Comparison of ENCODE assay signal across 36 cellular contexts in the genomic region with DNA sequence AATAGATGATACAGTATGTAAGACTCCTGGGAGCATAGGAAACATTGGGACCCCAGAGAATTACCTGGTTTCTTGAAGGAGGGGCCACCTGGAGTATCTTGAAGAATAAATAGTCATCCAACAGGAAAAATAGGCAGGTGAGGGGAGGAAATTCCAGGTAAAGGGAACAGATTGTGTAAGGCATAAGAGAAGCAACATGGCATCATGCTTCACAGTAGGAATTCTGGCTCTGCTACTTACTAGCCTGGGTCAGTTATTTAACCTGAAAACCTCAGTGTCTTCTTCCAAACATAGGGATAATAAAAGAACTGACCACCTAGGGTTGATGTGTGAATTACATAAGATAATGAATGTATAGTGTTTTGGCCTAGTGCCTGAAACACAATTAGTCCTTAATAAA.
"Had no signal": no experiment of that assay in that cellular context is flagged by ENCODE, and none has a peak within 500 bp of the region (broad histone marks: within the 10 kb centered on the region; RNA-seq: fewer than 3 reads in every experiment).

No MANE protein-coding gene starts in this region.

- H3K27me3 Mint-ChIP-seq: activated naive CD4-positive, alpha-beta T cell treated with anti-CD3 and anti-CD28 coated beads, Interleukin-2, amount 10 ng/mL, durations not matched to agents 7 days and 5 days; activated naive CD8-positive, alpha-beta T cell; activated naive CD8-positive, alpha-beta T cell treated with anti-CD3 and anti-CD28 coated beads, Interleukin-2, amount 10 ng/mL, durations not matched to agents 7 days and 5 days; activated naive CD8-positive, alpha-beta T cell treated with anti-CD3 and anti-CD28 coated beads, Interleukin-2, amount 50 U/mL, for 24 hours; activated T-cell treated with anti-CD3 and anti-CD28 coated beads, Interleukin-2, amount 50 U/mL, for 24 hours; central memory CD8-positive, alpha-beta T cell had no signal

- H3K4me3 Mint-ChIP-seq: activated naive CD4-positive, alpha-beta T cell treated with anti-CD3 and anti-CD28 coated beads for 36 hours; activated naive CD4-positive, alpha-beta T cell treated with anti-CD3 and anti-CD28 coated beads, Interleukin-2, amount 10 ng/mL, durations not matched to agents 7 days and 5 days; activated naive CD4-positive, alpha-beta T cell treated with anti-CD3 and anti-CD28 coated beads, Interleukin-2, amount 50 U/mL, for 24 hours; activated naive CD8-positive, alpha-beta T cell; activated naive CD8-positive, alpha-beta T cell treated with anti-CD3 and anti-CD28 coated beads for 36 hours; activated naive CD8-positive, alpha-beta T cell treated with anti-CD3 and anti-CD28 coated beads, Interleukin-2, amount 10 ng/mL, durations not matched to agents 7 days and 5 days; activated naive CD8-positive, alpha-beta T cell treated with anti-CD3 and anti-CD28 coated beads, Interleukin-2, amount 50 U/mL, for 24 hours; activated T-cell treated with anti-CD3 and anti-CD28 coated beads, Interleukin-2, amount 50 U/mL, for 24 hours; activated T-cell treated with anti-CD3 and anti-CD28 coated beads, Interleukin-2, amount 50 U/mL, for 4 hours; activated T-cell treated with anti-CD3 and anti-CD28 coated beads, Interleukin-2, amount 50 U/mL, for 72 hours; activated T-helper 1 cell treated with anti-CD3 and anti-CD28 coated beads, Interleukin-12 subunit alpha, Interleukin-12 subunit beta, Interleukin-2, Interleukin-4 antibody, amounts not matched to agents 30 ng/mL and 10 ng/mL and 1 ng/mL, durations not matched to agents 14 hours and 24 hours and 36 hours; brain; central memory CD8-positive, alpha-beta T cell had no signal

- H3K4me3 ChIP-seq: adrenal gland, ascending aorta, body of pancreas, breast epithelium, cardiac muscle cell had no signal

- H3K9me3 ChIP-seq: adrenal gland, ascending aorta, body of pancreas, breast epithelium had no signal

- H3K9me3 Mint-ChIP-seq: activated naive CD4-positive, alpha-beta T cell treated with anti-CD3 and anti-CD28 coated beads for 36 hours; activated naive CD4-positive, alpha-beta T cell treated with anti-CD3 and anti-CD28 coated beads, Interleukin-2, amount 10 ng/mL, durations not matched to agents 7 days and 5 days; activated naive CD4-positive, alpha-beta T cell treated with anti-CD3 and anti-CD28 coated beads, Interleukin-2, amount 50 U/mL, for 24 hours; activated naive CD4-positive, alpha-beta T cell treated with anti-CD3 and anti-CD28 coated beads, Interleukin-2, amount 50 U/mL, for 72 hours; activated naive CD8-positive, alpha-beta T cell treated with anti-CD3 and anti-CD28 coated beads for 36 hours; activated naive CD8-positive, alpha-beta T cell treated with anti-CD3 and anti-CD28 coated beads, Interleukin-2, amount 10 ng/mL, durations not matched to agents 7 days and 5 days; activated naive CD8-positive, alpha-beta T cell treated with anti-CD3 and anti-CD28 coated beads, Interleukin-2, amount 50 U/mL, for 24 hours; activated T-cell treated with anti-CD3 and anti-CD28 coated beads, Interleukin-2, amount 50 U/mL, for 24 hours; activated T-cell treated with anti-CD3 and anti-CD28 coated beads, Interleukin-2, amount 50 U/mL, for 4 hours; activated T-cell treated with anti-CD3 and anti-CD28 coated beads, Interleukin-2, amount 50 U/mL, for 72 hours; activated T-helper 1 cell treated with anti-CD3 and anti-CD28 coated beads, Interleukin-12 subunit alpha, Interleukin-12 subunit beta, Interleukin-2, Interleukin-4 antibody, amounts not matched to agents 30 ng/mL and 10 ng/mL and 1 ng/mL, durations not matched to agents 14 hours and 24 hours and 36 hours; activated T-helper 2 cell treated with anti-CD3 and anti-CD28 coated beads, Interferon-gamma antibody, Interleukin-2, Interleukin-4, amounts not matched to agents 10 μg/mL and 5 μg/mL and 100 μg/mL, durations not matched to agents 14 hours and 24 hours and 36 hours; brain; central memory CD8-positive, alpha-beta T cell had no signal

- H3K27ac ChIP-seq: adrenal gland, ascending aorta, body of pancreas, brain microvascular endothelial cell, breast epithelium, cardiac muscle cell had no signal

- H3K36me3 ChIP-seq: adrenal gland, ascending aorta, brain microvascular endothelial cell, breast epithelium, cardiac muscle cell had no signal

- H3K36me3 Mint-ChIP-seq: activated naive CD4-positive, alpha-beta T cell treated with anti-CD3 and anti-CD28 coated beads, Interleukin-2, amount 10 ng/mL, durations not matched to agents 7 days and 5 days; activated naive CD4-positive, alpha-beta T cell treated with anti-CD3 and anti-CD28 coated beads, Interleukin-2, amount 50 U/mL, for 24 hours; activated naive CD4-positive, alpha-beta T cell treated with anti-CD3 and anti-CD28 coated beads, Interleukin-2, amount 50 U/mL, for 72 hours; activated naive CD8-positive, alpha-beta T cell; activated naive CD8-positive, alpha-beta T cell treated with anti-CD3 and anti-CD28 coated beads for 36 hours; activated naive CD8-positive, alpha-beta T cell treated with anti-CD3 and anti-CD28 coated beads, Interleukin-2, amount 10 ng/mL, durations not matched to agents 7 days and 5 days; brain had no signal

- H3K4me1 Mint-ChIP-seq: activated naive CD4-positive, alpha-beta T cell treated with anti-CD3 and anti-CD28 coated beads, Interleukin-2, amount 10 ng/mL, durations not matched to agents 7 days and 5 days; activated naive CD4-positive, alpha-beta T cell treated with anti-CD3 and anti-CD28 coated beads, Interleukin-2, amount 50 U/mL, for 24 hours; activated naive CD8-positive, alpha-beta T cell treated with anti-CD3 and anti-CD28 coated beads for 36 hours; activated naive CD8-positive, alpha-beta T cell treated with anti-CD3 and anti-CD28 coated beads, Interleukin-2, amount 10 ng/mL, durations not matched to agents 7 days and 5 days; activated naive CD8-positive, alpha-beta T cell treated with anti-CD3 and anti-CD28 coated beads, Interleukin-2, amount 50 U/mL, for 24 hours; central memory CD8-positive, alpha-beta T cell had no signal

- H3K4me1 ChIP-seq: adrenal gland, ascending aorta, body of pancreas, breast epithelium had no signal

- ATAC-seq: activated naive CD4-positive, alpha-beta T cell treated with anti-CD3 and anti-CD28 coated beads, Interleukin-2, amount 50 U/mL, for 72 hours; activated naive CD8-positive, alpha-beta T cell treated with anti-CD3 and anti-CD28 coated beads, Interleukin-2, amount 50 U/mL, for 24 hours; activated T-cell treated with anti-CD3 and anti-CD28 coated beads, Interleukin-2, amount 50 U/mL, for 4 hours; activated T-cell treated with anti-CD3 and anti-CD28 coated beads, Interleukin-2, amount 50 U/mL, for 72 hours; body of pancreas had no signal

- H3K27ac Mint-ChIP-seq: activated naive CD4-positive, alpha-beta T cell treated with anti-CD3 and anti-CD28 coated beads for 36 hours; activated naive CD4-positive, alpha-beta T cell treated with anti-CD3 and anti-CD28 coated beads, Interleukin-2, amount 10 ng/mL, durations not matched to agents 7 days and 5 days; activated naive CD4-positive, alpha-beta T cell treated with anti-CD3 and anti-CD28 coated beads, Interleukin-2, amount 50 U/mL, for 24 hours; activated naive CD4-positive, alpha-beta T cell treated with anti-CD3 and anti-CD28 coated beads, Interleukin-2, amount 50 U/mL, for 72 hours; activated naive CD8-positive, alpha-beta T cell; activated naive CD8-positive, alpha-beta T cell treated with anti-CD3 and anti-CD28 coated beads for 36 hours; activated naive CD8-positive, alpha-beta T cell treated with anti-CD3 and anti-CD28 coated beads, Interleukin-2, amount 10 ng/mL, durations not matched to agents 7 days and 5 days; activated naive CD8-positive, alpha-beta T cell treated with anti-CD3 and anti-CD28 coated beads, Interleukin-2, amount 50 U/mL, for 24 hours; activated T-cell treated with anti-CD3 and anti-CD28 coated beads, Interleukin-2, amount 50 U/mL, for 24 hours; activated T-cell treated with anti-CD3 and anti-CD28 coated beads, Interleukin-2, amount 50 U/mL, for 72 hours; activated T-helper 1 cell treated with anti-CD3 and anti-CD28 coated beads, Interleukin-12 subunit alpha, Interleukin-12 subunit beta, Interleukin-2, Interleukin-4 antibody, amounts not matched to agents 30 ng/mL and 10 ng/mL and 1 ng/mL, durations not matched to agents 14 hours and 24 hours and 36 hours; activated T-helper 2 cell treated with anti-CD3 and anti-CD28 coated beads, Interferon-gamma antibody, Interleukin-2, Interleukin-4, amounts not matched to agents 10 μg/mL and 5 μg/mL and 100 μg/mL, durations not matched to agents 14 hours and 24 hours and 36 hours; brain had no signal

- DNase-seq: activated effector memory CD4-positive, alpha-beta T cell treated with anti-CD3 and anti-CD28 coated beads, Interleukin-2, amount 50 U/mL, for 16 hours; activated effector memory CD4-positive, alpha-beta T cell treated with Interleukin-2 at 50 U/mL for 16 hours; activated gamma-delta T cell; activated gamma-delta T cell treated with Interleukin-2 at 50 U/mL for 16 hours; activated naive CD4-positive, alpha-beta T cell; activated naive CD4-positive, alpha-beta T cell treated with anti-CD3 and anti-CD28 coated beads for 36 hours; activated naive CD4-positive, alpha-beta T cell treated with anti-CD3 and anti-CD28 coated beads, Interleukin-2, amount 10 ng/mL, durations not matched to agents 7 days and 5 days; activated naive CD4-positive, alpha-beta T cell treated with anti-CD3 and anti-CD28 coated beads, Interleukin-2, amount 50 U/mL, for 16 hours; activated naive CD4-positive, alpha-beta T cell treated with Interleukin-2 at 50 U/mL for 16 hours; activated naive CD8-positive, alpha-beta T cell treated with anti-CD3 and anti-CD28 coated beads for 36 hours; activated naive CD8-positive, alpha-beta T cell treated with anti-CD3 and anti-CD28 coated beads, Interleukin-2, amount 10 ng/mL, durations not matched to agents 7 days and 5 days; activated naive CD8-positive, alpha-beta T cell treated with anti-CD3 and anti-CD28 coated beads, Interleukin-2, amount 50 U/mL, for 24 hours; activated T-cell treated with anti-CD3 and anti-CD28 coated beads for 4 hours; activated T-cell treated with anti-CD3 and anti-CD28 coated beads, Interleukin-2, amount 50 U/mL, for 1 hour; activated T-cell treated with anti-CD3 and anti-CD28 coated beads, Interleukin-2, amount 50 U/mL, for 24 hours; activated T-cell treated with anti-CD3 and anti-CD28 coated beads, Interleukin-2, amount 50 U/mL, for 4 hours; activated T-cell treated with anti-CD3 and anti-CD28 coated beads, Interleukin-2, amount 50 U/mL, for 48 hours; activated T-cell treated with anti-CD3 and anti-CD28 coated beads, Interleukin-2, amount 50 U/mL, for 72 hours; adrenal gland; amniotic stem cell; amygdala; anterior cingulate cortex; aorta; body of pancreas; brain microvascular endothelial cell; central memory CD4-positive, alpha-beta T cell had no signal

- H3K27me3 ChIP-seq: adrenal gland, ascending aorta, body of pancreas, brain microvascular endothelial cell, breast epithelium, cardiac muscle cell had no signal
